24 cellular contexts compared by ENCODE assay signal in the genomic region with DNA sequence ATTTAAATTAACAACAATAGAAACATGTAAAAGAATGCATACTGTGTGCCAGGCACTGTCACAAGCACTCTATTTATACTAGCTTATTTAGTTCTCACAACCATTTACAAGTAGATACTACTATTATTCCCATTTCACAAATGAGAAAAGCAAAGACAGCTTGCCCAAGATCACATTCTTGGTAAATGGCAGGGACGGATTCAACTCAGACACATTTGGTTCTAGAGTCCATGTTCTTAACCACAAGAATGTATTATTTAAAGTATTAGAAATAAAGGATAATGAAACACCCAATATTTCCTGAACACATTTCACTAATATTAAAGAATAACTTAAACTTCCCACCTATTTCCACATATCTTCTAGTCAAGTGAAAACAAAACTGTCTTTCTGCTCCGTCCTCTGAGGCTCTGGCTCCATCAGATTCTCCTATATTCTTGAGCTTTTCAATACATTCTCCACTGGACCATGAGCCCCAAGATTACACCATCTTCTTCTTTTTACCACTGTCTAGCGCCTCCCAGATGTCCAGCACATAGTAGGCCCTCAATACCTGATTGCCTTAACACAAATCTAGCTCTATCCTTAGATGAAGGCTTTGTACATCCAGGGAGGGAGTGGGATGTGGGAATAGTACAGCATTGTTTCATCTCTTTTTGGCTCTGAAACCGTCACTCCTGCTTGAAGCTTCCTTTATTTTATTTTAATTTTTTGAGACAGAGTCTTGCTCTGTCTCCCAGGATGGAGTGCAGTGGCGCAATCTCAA.
"Had no signal": no experiment of that assay in that cellular context is flagged by ENCODE, and none has a peak within 500 bp of the region (broad histone marks: within the 10 kb centered on the region; RNA-seq: fewer than 3 reads in every experiment).

No MANE protein-coding gene starts in this region.

- H3K4me1 ChIP-seq: colonic mucosa, parathyroid adenoma, thyroid gland, vagina had no signal

- H3K27me3 Mint-ChIP-seq: dendritic cell treated with granulocyte-macrophage colony-stimulating factor and Interleukin-4, amounts not matched to agents 40 ng/mL and 50 ng/mL, for 4 days; memory B cell; naive B cell; natural killer cell treated with Interleukin-12 subunit alpha and Interleukin-12 subunit beta and Interleukin-15 and Interleukin-18, amount 100 ng/mL, for 72 hours; progenitor cell of endocrine pancreas; stimulated activated naive CD8-positive, alpha-beta T cell treated with anti-CD3 and anti-CD28 coated beads, Interleukin-15, amount 100 ng/mL, for 72 hours had no signal

- H3K27me3 ChIP-seq: colonic mucosa, neutrophil, thyroid gland, vagina had no signal

- H3K9me3 Mint-ChIP-seq: dendritic cell treated with granulocyte-macrophage colony-stimulating factor and Interleukin-4, amounts not matched to agents 40 ng/mL and 50 ng/mL, for 4 days; endodermal cell; memory B cell; naive B cell; natural killer cell treated with Interleukin-12 subunit alpha and Interleukin-12 subunit beta and Interleukin-15 and Interleukin-18, amount 100 ng/mL, for 72 hours; neural crest cell; stimulated activated naive CD8-positive, alpha-beta T cell treated with anti-CD3 and anti-CD28 coated beads, Interleukin-15, amount 100 ng/mL, for 72 hours had no signal

- H3K9me3 ChIP-seq: colonic mucosa, mucosa of descending colon, neutrophil, thyroid gland, vagina had no signal

- H3K4me3 Mint-ChIP-seq: dendritic cell treated with granulocyte-macrophage colony-stimulating factor and Interleukin-4, amounts not matched to agents 40 ng/mL and 50 ng/mL, for 4 days; endodermal cell; memory B cell; naive B cell; natural killer cell treated with Interleukin-12 subunit alpha and Interleukin-12 subunit beta and Interleukin-15 and Interleukin-18, amount 100 ng/mL, for 72 hours; neural crest cell; stimulated activated naive CD8-positive, alpha-beta T cell treated with anti-CD3 and anti-CD28 coated beads, Interleukin-15, amount 100 ng/mL, for 72 hours had no signal

- H3K27ac Mint-ChIP-seq: dendritic cell treated with granulocyte-macrophage colony-stimulating factor and Interleukin-4, amounts not matched to agents 40 ng/mL and 50 ng/mL, for 4 days; endodermal cell; memory B cell; progenitor cell of endocrine pancreas; stimulated activated naive CD8-positive, alpha-beta T cell treated with anti-CD3 and anti-CD28 coated beads, Interleukin-15, amount 100 ng/mL, for 72 hours had no signal

- H2AFZ ChIP-seq: parathyroid adenoma had no signal

- H3K27ac ChIP-seq: colonic mucosa, epithelial cell of prostate, neutrophil, parathyroid adenoma, thyroid gland, vagina had no signal

- H3K4me1 Mint-ChIP-seq: endodermal cell; memory B cell; neural crest cell; stimulated activated naive CD8-positive, alpha-beta T cell treated with anti-CD3 and anti-CD28 coated beads, Interleukin-15, amount 100 ng/mL, for 72 hours had no signal

- DNase-seq: cerebellar nuclear complex; colonic mucosa; effector CD8-positive, alpha-beta T cell; endodermal cell; kidney; mucosa of descending colon; naive B cell; stimulated activated naive CD4-positive, alpha-beta T cell; stimulated activated naive CD8-positive, alpha-beta T cell treated with anti-CD3 and anti-CD28 coated beads, Interleukin-15, amount 100 ng/mL, for 72 hours; thyroid gland; trophoblast cell had no signal

- H3K79me2 ChIP-seq: parathyroid adenoma had no signal

- H3K9ac ChIP-seq: parathyroid adenoma had no signal

- H3K4me3 ChIP-seq: colonic mucosa, lung, mucosa of descending colon, thyroid gland, vagina had no signal

- ATAC-seq: esophagus mucosa; left lobe of liver; mucosa of descending colon; natural killer cell treated with Interleukin-12 subunit alpha and Interleukin-12 subunit beta and Interleukin-15 and Interleukin-18, amount 100 ng/mL, for 72 hours; sciatic nerve; stimulated activated naive CD8-positive, alpha-beta T cell treated with anti-CD3 and anti-CD28 coated beads, Interleukin-15, amount 100 ng/mL, for 72 hours had no signal
